8 cellular contexts compared by ENCODE assay signal in genomic region chr6:63637865-63638445, GRCh38. TPM values are rescaled to one million over a fixed set of nuclear protein-coding genes. Genes with fewer than 3 reads are reported as not detected.
DNase-seq lines count a peak whose midpoint lies in the region; ATAC-seq and TF ChIP-seq lines count a peak whose summit lies in the region.
"Had no signal": no experiment of that assay in that cellular context is flagged by ENCODE, and none has a peak within 500 bp of the region (broad histone marks: within the 10 kb centered on the region; RNA-seq: fewer than 3 reads in every experiment).

No MANE protein-coding gene starts in this region.

- H3K36me3 ChIP-seq in ES-I3 (ENCODE audit: insufficient read depth, low read length) (no peaks in the 10 kb centered on the region), MM.1S (replicated peaks; ENCODE audit: insufficient read depth, low read length) (no peaks in the 10 kb centered on the region), duodenal mucosa (ENCODE audit: control insufficient read depth in 1 of 2, insufficient read depth in 2 of 2, low read length in 2 of 2) (no peaks in the 10 kb centered on the region), osteoblast (ENCODE audit: insufficient read depth, low read length) (no peaks in the 10 kb centered on the region)

- H3K79me2 ChIP-seq in MM.1S (ENCODE audit: low read length), result peaks cover 73% of the 10 kb centered on the region
- peaks cover 67% of the 10 kb centered on the region for H3K79me2 ChIP-seq in osteoblast (ENCODE audit: insufficient read depth, low read length)

- H3K27me3 ChIP-seq in MM.1S (replicated peaks; ENCODE audit: insufficient read depth, low read length) (no peaks in the 10 kb centered on the region), duodenal mucosa (ENCODE audit: control insufficient read depth in 1 of 2, insufficient read depth in 2 of 2, low read length in 2 of 2) (no peaks in the 10 kb centered on the region), osteoblast (ENCODE audit: insufficient read depth, low read length) (peaks cover 3% of the 10 kb centered on the region)

- H3F3A ChIP-seq in MM.1S (ENCODE audit: insufficient read depth, low read length), result no peaks in the 10 kb centered on the region

- H2AFZ ChIP-seq in MM.1S (ENCODE audit: low read length) (no peak overlapping the region), osteoblast (ENCODE audit: low read length) (no peak overlapping the region)

- ATAC-seq in GM18907 (IDR thresholded peaks at IDR 0.05; ENCODE audit: unreplicated experiment), result no peak

- H3K27ac ChIP-seq in MM.1S (ENCODE audit: low read length), result no peak overlapping the region
- H3K27ac ChIP-seq in duodenal mucosa (ENCODE audit: low read depth, low read length), result no peak overlapping the region
- H3K27ac ChIP-seq in osteoblast (ENCODE audit: low read depth, low read length), result no peak overlapping the region

- H3K9ac ChIP-seq in ES-I3 (ENCODE audit: low read depth, low read length), result 0 out of 2 replicates have a peak overlapping the region, but pooled peaks have one; percentile 74
- no peak overlapping the region for H3K9ac ChIP-seq in MM.1S (ENCODE audit: low read length)
- no peak overlapping the region for H3K9ac ChIP-seq in duodenal mucosa (ENCODE audit: low read depth in 1 of 2, low read length in 2 of 2)

- H3K9me3 ChIP-seq in ES-I3 (ENCODE audit: control insufficient read depth, insufficient read depth, low read length) (no peaks in the 10 kb centered on the region), MM.1S (replicated peaks; ENCODE audit: insufficient read depth, low read length) (no peaks in the 10 kb centered on the region), duodenal mucosa (ENCODE audit: control insufficient read depth in 1 of 2, low read length in 2 of 2) (no peaks in the 10 kb centered on the region), osteoblast (ENCODE audit: low read depth, low read length) (no peaks in the 10 kb centered on the region)

- peak overlapping the region; percentile 88; the same call in 1 of the 2 replicates for H3K4me3 ChIP-seq in MM.1S (ENCODE audit: low read length)
- peak overlapping the region; percentile 88 to 91 for H3K4me3 ChIP-seq in duodenal mucosa (ENCODE audit: low read depth in 1 of 2, low read length in 2 of 2)
- H3K4me3 ChIP-seq in osteoblast (ENCODE audit: insufficient read depth, low read length), result no peak overlapping the region
- H3K4me3 ChIP-seq: lung had no signal

- H3K9me2 ChIP-seq in MM.1S (replicated peaks; ENCODE audit: insufficient read depth, low read length), result no peaks in the 10 kb centered on the region

- H3K4me1 ChIP-seq in ES-I3 (ENCODE audit: insufficient read depth, low read length) (peaks cover 19% of the 10 kb centered on the region; the same call in 1 of the 2 replicates), MM.1S (ENCODE audit: low read length) (peaks cover 6% of the 10 kb centered on the region; the same call in 1 of the 2 replicates), duodenal mucosa (ENCODE audit: control insufficient read depth in 1 of 2, insufficient read depth in 2 of 2, low read length in 2 of 2) (peaks cover 20 to 51% of the 10 kb centered on the region in 2 donors), osteoblast (ENCODE audit: insufficient read depth, low read length) (peaks cover 26% of the 10 kb centered on the region)

- no peak for TF ChIP-seq CTCF in MM.1S (IDR thresholded peaks at IDR 0.05; ENCODE audit: low read length)
- no peak for TF ChIP-seq CTCF in osteoblast (IDR thresholded peaks at IDR 0.05; ENCODE audit: extremely low read depth, low read depth, low read length)

- DNase-seq in MM.1S (no peak), osteoblast (ENCODE audit: insufficient read length, low spot score, missing footprints) (no peak), NCI-H146 treated with DMSO at 0.1 percent for 48 hours (lab: John Stamatoyannopoulos, UW; ENCODE audit: unreplicated experiment) (no peak)
- DNase-seq in activated CD4-positive, CD25-positive, alpha-beta regulatory T cell treated with anti-CD3 and anti-CD28 coated beads, Interleukin-2, amount 50 U/mL, for 72 hours, result no peak

- H4K20me1 ChIP-seq in MM.1S (ENCODE audit: insufficient read depth, low read length) (peaks cover 31% of the 10 kb centered on the region), osteoblast (ENCODE audit: insufficient read depth, low read length) (peaks cover 50% of the 10 kb centered on the region)

- H3K4me2 ChIP-seq in MM.1S (ENCODE audit: low read depth, low read length) (peak overlapping the region; percentile 96; the same call in 1 of the 2 replicates), osteoblast (ENCODE audit: insufficient read depth, low read length) (peak overlapping the region; percentile 90)

RNA-seq across cellular contexts. Expression of gene PHF3, which starts 2.4 kb away (rescaled TPM):
- total RNA-seq in osteoblast, result 75.7 and 76.7 TPM in 2 replicates
